ENCODE assay signal across 30 cellular contexts in the genomic region with DNA sequence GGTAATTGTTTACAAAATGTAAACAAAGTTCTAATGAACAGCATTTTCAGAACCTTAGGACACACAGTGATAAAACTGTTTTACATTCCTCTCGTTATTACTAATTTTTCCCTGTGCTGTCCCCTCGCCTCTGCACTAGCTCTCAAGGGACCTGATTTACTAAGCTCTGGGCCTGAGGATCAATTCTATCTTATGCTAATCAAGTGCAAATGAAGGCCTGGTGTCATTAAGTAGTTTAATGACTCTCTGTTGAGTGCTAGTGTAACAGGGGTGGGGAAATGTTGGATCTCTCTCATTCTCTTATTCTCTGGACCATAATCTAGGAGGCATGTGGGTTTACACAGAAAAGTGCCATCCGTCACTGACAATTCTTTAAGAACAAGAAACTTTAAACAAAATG.
"Had no signal": no experiment of that assay in that cellular context is flagged by ENCODE, and none has a peak within 500 bp of the region (broad histone marks: within the 10 kb centered on the region; RNA-seq: fewer than 3 reads in every experiment).

No MANE protein-coding gene starts in this region.

- H3K4me1 ChIP-seq: left ventricle myocardium inferior, neural progenitor cell, prostate gland, stomach, testis, transverse colon, upper lobe of right lung had no signal

- H3K27ac Mint-ChIP-seq: mesothelial cell of epicardium; natural killer cell; nephron progenitor cell; neural progenitor cell; stimulated activated naive B cell treated with anti-CD40 and anti-IgM and Interleukin-4, amounts not matched to agents 10 μg/mL and 1 μg/mL and 100 μg/mL, for 72 hours had no signal

- ATAC-seq: natural killer cell; right cardiac atrium; sciatic nerve; stimulated activated naive B cell treated with anti-CD40 and anti-IgM and Interleukin-4, amounts not matched to agents 10 μg/mL and 1 μg/mL and 100 μg/mL, for 72 hours; stimulated activated naive CD8-positive, alpha-beta T cell treated with anti-CD3 and anti-CD28 coated beads, Interleukin-15, Interleukin-2, amounts not matched to agents 100 U/mL and 50 U/mL, for 24 hours; upper lobe of right lung had no signal

- H3K4me3 Mint-ChIP-seq: mesothelial cell of epicardium; natural killer cell; nephron progenitor cell; neural progenitor cell; stimulated activated naive B cell treated with anti-CD40 and anti-IgM and Interleukin-4, amounts not matched to agents 10 μg/mL and 1 μg/mL and 100 μg/mL, for 72 hours had no signal

- H3K4me1 Mint-ChIP-seq: naive B cell, natural killer cell, nephron progenitor cell, neural progenitor cell had no signal

- H3K27ac ChIP-seq: hepatocyte, left ventricle myocardium inferior, neural progenitor cell, neutrophil, ovary, prostate gland, skin epidermis, stomach, testis, thyroid gland, transverse colon, upper lobe of right lung had no signal

- H3K79me2 ChIP-seq: hepatocyte had no signal

- H3K27me3 Mint-ChIP-seq: stimulated activated naive B cell treated with anti-CD40 and anti-IgM and Interleukin-4, amounts not matched to agents 10 μg/mL and 1 μg/mL and 100 μg/mL, for 72 hours had no signal

- DNase-seq: islet precursor cell; left ventricle myocardium inferior; mesendoderm; naive B cell; natural killer cell; nephron progenitor cell; occipital lobe; ovary; posterior cingulate gyrus; retina; right cardiac atrium; stimulated activated CD4-positive, alpha-beta T cell treated with anti-CD3 and anti-CD28 coated beads, Interleukin-12 subunit alpha, Interleukin-12 subunit beta, amount 100 ng/mL, for 4 hours; stimulated activated CD4-positive, alpha-beta T cell treated with anti-CD3 and anti-CD28 coated beads, Interleukin-15, amount 100 ng/mL, for 24 hours; stimulated activated CD4-positive, alpha-beta T cell treated with anti-CD3 and anti-CD28 coated beads, Interleukin-2, amount 100 ng/mL, for 24 hours; stimulated activated CD4-positive, alpha-beta T cell treated with anti-CD3 and anti-CD28 coated beads, Interleukin-4, amount 100 ng/mL, for 1 hour; stimulated activated naive B cell treated with anti-CD40 and anti-IgM and Interleukin-4, amounts not matched to agents 10 μg/mL and 1 μg/mL and 100 μg/mL, for 72 hours; stimulated activated naive CD8-positive, alpha-beta T cell treated with anti-CD3 and anti-CD28 coated beads, Interleukin-15, Interleukin-2, amounts not matched to agents 100 U/mL and 50 U/mL, for 24 hours; stomach; testis; thyroid gland; transverse colon; upper lobe of right lung had no signal

- H3K4me2 ChIP-seq: hepatocyte, neural progenitor cell had no signal

- H2AFZ ChIP-seq: hepatocyte, neural progenitor cell had no signal

- H3K36me3 ChIP-seq: left ventricle myocardium inferior, neural progenitor cell, neutrophil, ovary, prostate gland, stomach, thyroid gland, transverse colon, upper lobe of right lung had no signal

- H3K27me3 ChIP-seq: hepatocyte, neural progenitor cell, neutrophil, ovary, stomach, testis, thyroid gland, transverse colon, upper lobe of right lung had no signal

- H3K36me3 Mint-ChIP-seq: mesothelial cell of epicardium; naive B cell; natural killer cell; neural progenitor cell; stimulated activated naive B cell treated with anti-CD40 and anti-IgM and Interleukin-4, amounts not matched to agents 10 μg/mL and 1 μg/mL and 100 μg/mL, for 72 hours had no signal

- H3K9me3 Mint-ChIP-seq: naive B cell; natural killer cell; nephron progenitor cell; neural progenitor cell; stimulated activated naive B cell treated with anti-CD40 and anti-IgM and Interleukin-4, amounts not matched to agents 10 μg/mL and 1 μg/mL and 100 μg/mL, for 72 hours had no signal

- H3K4me3 ChIP-seq: hepatocyte, left ventricle myocardium inferior, lung, neural progenitor cell, ovary, prostate gland, skin epidermis, stomach, testis, thyroid gland, transverse colon, upper lobe of right lung had no signal
